In the genomic region with DNA sequence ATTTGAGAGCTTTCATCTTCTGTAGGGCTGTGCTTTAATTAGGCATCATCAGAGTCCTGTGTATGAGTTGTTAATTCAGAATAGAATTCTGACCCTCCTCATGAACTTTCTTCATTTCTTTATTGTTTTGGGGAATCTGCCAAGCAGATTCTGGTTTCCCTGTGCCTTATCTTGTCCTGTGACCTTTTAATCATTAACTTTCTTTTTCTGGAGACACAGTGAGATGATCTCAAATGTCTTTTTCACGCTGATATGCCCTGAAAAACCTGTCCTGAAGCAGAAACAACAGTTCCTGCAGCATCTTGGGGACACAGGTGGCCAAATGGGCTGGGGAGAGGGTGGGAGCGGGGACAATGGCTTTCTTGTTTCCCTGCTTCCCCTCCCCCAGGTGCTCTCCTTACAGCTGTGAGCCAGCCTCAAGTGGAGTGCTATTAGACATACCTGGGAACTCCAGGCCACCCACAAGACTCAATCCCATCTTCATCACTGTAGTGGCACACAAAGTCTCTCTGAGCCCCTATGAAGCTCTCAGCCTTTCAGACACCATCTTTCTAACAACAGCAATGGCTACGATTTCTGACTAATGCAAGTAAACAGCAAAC, we compare ENCODE assay signal across 20 cellular contexts.
DNase-seq lines count a peak whose midpoint lies in the region; ATAC-seq, FAIRE-seq and TF ChIP-seq lines count a peak whose summit lies in the region.
"Had no signal": no experiment of that assay in that cellular context is flagged by ENCODE, and none has a peak within 500 bp of the region (broad histone marks: within the 10 kb centered on the region; RNA-seq: fewer than 3 reads in every experiment).

No MANE protein-coding gene starts in this region.

- H3K36me3 Mint-ChIP-seq in Calu3 (ENCODE audit: insufficient read depth, unreplicated experiment) = no peaks in the 10 kb centered on the region

- no peak overlapping the region for H3K27ac Mint-ChIP-seq in Calu3 (ENCODE audit: unreplicated experiment)

- no peak for TF ChIP-seq CTCF in Calu3 (IDR thresholded peaks at IDR 0.05; ENCODE audit: unreplicated experiment)
- no peak for TF ChIP-seq CTCF in pancreas (IDR thresholded peaks at IDR 0.05)
- no peak for TF ChIP-seq CTCF in lower leg skin (IDR thresholded peaks at IDR 0.05)

- intact Hi-C loops in Calu3 (cut with micrococcal nuclease; ENCODE audit: unreplicated experiment) = loop anchor here (5.0 to 10.0 kb wide), 2 partner anchors 131 to 203 kb away; no protein-coding TSS in a partner anchor
- intact Hi-C loops in pancreas (cut with DNase I) = no loop called here
- intact Hi-C loops in lower leg skin (cut with DNase I; ENCODE audit: low total_unique reads) = no loop called here

- WGBS in pancreas, 2 donors = 51 to 65% methylated on average over 3 of the region's 3 CpGs
- 76 to 82% methylated on average over 3 of the region's 3 CpGs for WGBS in lower leg skin, 2 donors

- no peak overlapping the region for H3K4me3 Mint-ChIP-seq in Calu3 (ENCODE audit: low read depth, unreplicated experiment)

- no peaks in the 10 kb centered on the region for H3K36me3 ChIP-seq in pancreas

- CTCF ChIA-PET in Calu3 (lab: Charles Lee) = interaction anchor here (0.5 to 1.7 kb wide), 3 partner anchors 11 to 139 kb away, joined by 3 to 7 read pairs (median 3); no protein-coding TSS in a partner anchor

- BruUV-seq in Calu3 (replicated peaks; lab: Mats Ljungman, UMichigan) = no TSS peak

- no peaks in the 10 kb centered on the region for H3K9me3 Mint-ChIP-seq in Calu3 (ENCODE audit: low read depth, unreplicated experiment)

- peak; percentile 50 for DNase-seq in Calu3
- peak; percentile 67 for DNase-seq in HT-29 (ENCODE audit: low spot score)
- peak; percentile 10 for DNase-seq in glomerular visceral epithelial cell (ENCODE audit: extremely low spot score)
- no peak for DNase-seq in pancreas
- DNase-seq in SHP77 treated with DMSO at 0.1 percent for 48 hours (lab: John Stamatoyannopoulos, UW) = no peak
- no peak for DNase-seq in stimulated activated CD4-positive, alpha-beta T cell treated with anti-CD3 and anti-CD28 coated beads, Interleukin-4, amount 100 ng/mL, for 1 hour
- DNase-seq in lower leg skin (ENCODE audit: low spot score in 2 of 2) = no peak
- DNase-seq in GOT3 (lab: John Stamatoyannopoulos, UW) = no peak
- DNase-seq: COR-L47, DMS79, IMR-90, NCI-H146, NCI-H2081 treated with DMSO at 0.1 percent for 48 hours, NCI-H226, PC-9 had no signal

- ATAC-seq in pancreas = peak in 3 of 4 donors; percentile 62 to 74 (median 67)
- ATAC-seq: A549 had no signal

- H3K4me1 ChIP-seq in pancreas = peaks cover 0 to 17% (median 12%) of the 10 kb centered on the region in 3 donors
- H3K4me1 ChIP-seq: A549 had no signal

- TF ChIP-seq POLR2A in lower leg skin (IDR thresholded peaks at IDR 0.05) = no peak

- H3K4me3 ChIP-seq in pancreas (no peak overlapping the region), lower leg skin (ENCODE audit: low read depth, poor library complexity, severe bottlenecking) (no peak overlapping the region)
- H3K4me3 ChIP-seq: A549, PC-9 had no signal

- H3K4me1 Mint-ChIP-seq in Calu3 (ENCODE audit: low read depth, unreplicated experiment) = peaks cover 27% of the 10 kb centered on the region

- H3K27me3 Mint-ChIP-seq in Calu3 (ENCODE audit: unreplicated experiment) = peaks cover 17% of the 10 kb centered on the region

- H3K27me3 ChIP-seq in pancreas = no peaks in the 10 kb centered on the region

- no peak for FAIRE-seq in pancreas (lab: Jason Lieb, UNC)
- FAIRE-seq: A549, G401.6, GM12891, H54 had no signal

- H3K27ac ChIP-seq in pancreas = peak overlapping the region in 1 of 4 donors; percentile 17
- H3K27ac ChIP-seq: A549, C4-2B, PC-9 had no signal

- no peaks in the 10 kb centered on the region for H3K9me3 ChIP-seq in pancreas
- H3K9me3 ChIP-seq: A549 had no signal

Comparison
In these comparisons a context has a peak if more than half of its experiments do, and no peak if none do; other contexts are left out.
1. DNase-seq: peak in Calu3 (single experiment), HT-29 (single experiment) and glomerular visceral epithelial cell (single experiment); none in pancreas (0 of 6), SHP77 treated with DMSO at 0.1 percent for 48 hours (single experiment), stimulated activated CD4-positive, alpha-beta T cell treated with anti-CD3 and anti-CD28 coated beads, Interleukin-4, amount 100 ng/mL, for 1 hour (single experiment), lower leg skin (0 of 2) and GOT3 (single experiment).